ENCODE assay signal across 8 cellular contexts in the genomic region with DNA sequence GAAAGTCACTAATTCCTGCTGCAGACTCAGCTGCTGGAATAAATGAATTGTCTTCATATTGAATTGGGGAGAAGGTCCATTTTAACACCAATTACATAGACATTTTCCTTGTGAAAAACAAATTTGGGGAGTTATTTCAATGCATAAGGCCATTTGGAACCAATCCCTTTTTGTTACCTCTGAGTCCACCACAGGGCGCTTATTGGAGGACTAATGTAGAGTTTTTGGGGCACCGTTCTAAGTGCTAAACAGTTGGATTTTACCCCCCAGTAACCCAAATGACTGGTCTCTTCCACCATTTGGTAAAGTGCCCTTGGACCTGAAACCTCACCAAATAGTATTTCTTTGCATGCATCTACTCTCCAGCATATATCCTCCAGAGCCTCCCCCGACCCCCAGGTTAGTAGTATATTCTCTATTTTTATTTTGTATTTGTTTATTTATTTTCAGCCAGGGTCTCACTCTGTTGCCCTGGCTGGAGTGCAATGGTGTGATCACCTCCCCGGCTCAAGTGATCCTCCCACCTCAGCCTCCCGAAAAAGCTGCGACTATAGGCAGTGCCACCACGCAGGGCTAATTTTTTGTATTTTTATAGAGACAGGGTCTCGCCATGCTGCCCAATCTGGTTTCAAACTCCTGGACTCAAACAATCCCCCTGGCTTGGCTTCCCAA. TPM values are rescaled to one million over a fixed set of nuclear protein-coding genes. Genes with fewer than 3 reads are reported as not detected.
A peak's percentile ranks its signal among the peaks of the same experiment; 100 is the strongest.
DNase-seq lines count a peak whose midpoint lies in the region; ATAC-seq and TF ChIP-seq lines count a peak whose summit lies in the region.
"Had no signal": no experiment of that assay in that cellular context is flagged by ENCODE, and none has a peak within 500 bp of the region (broad histone marks: within the 10 kb centered on the region; RNA-seq: fewer than 3 reads in every experiment).

No MANE protein-coding gene starts in this region.

- H2AFZ ChIP-seq in HCT116 (ENCODE audit: low read depth, low read length, poor library complexity, severe bottlenecking) (no peak overlapping the region), SU-DHL-6 (ENCODE audit: low read depth, low read length, severe bottlenecking) (no peak overlapping the region)

- TF ChIP-seq CTCF in HCT116 (IDR thresholded peaks at IDR 0.05 in 2 of 3, conservative IDR thresholded peaks at IDR 0.05 in 1 of 3; ENCODE audit: borderline replicate concordance in 1 of 3, insufficient read depth in 1 of 3, low read depth in 2 of 3, low read length in 2 of 3) (no peak), SU-DHL-6 (IDR thresholded peaks at IDR 0.05; ENCODE audit: insufficient read depth, low read length, poor library complexity, severe bottlenecking) (no peak), esophagus squamous epithelium (IDR thresholded peaks at IDR 0.05) (no peak)

- H3K27ac ChIP-seq in HCT116 (ENCODE audit: low read depth, low read length) (no peak overlapping the region), SU-DHL-6 (ENCODE audit: low read depth, low read length) (no peak overlapping the region), esophagus squamous epithelium (peak overlapping the region in 3 of 4 donors; percentile 88 to 95 (median 93))

- H4K20me1 ChIP-seq in HCT116 (ENCODE audit: insufficient read depth) (no peaks in the 10 kb centered on the region), SU-DHL-6 (ENCODE audit: low read depth, low read length) (no peaks in the 10 kb centered on the region)

- H3K4me3 ChIP-seq in HCT116 (replicated peaks in 1 of 2; ENCODE audit: low read depth in 1 of 2, low read length in 2 of 2) (peak overlapping the region; percentile 60 to 94; a peak in 3 of 4 replicates), SU-DHL-6 (ENCODE audit: insufficient read depth, low read length, poor library complexity, severe bottlenecking) (peak overlapping the region; percentile 87), esophagus squamous epithelium (no peak overlapping the region)

- 93 to 94% methylated on average over 8 of the region's 8 CpGs for WGBS in esophagus squamous epithelium, 2 donors

- peaks cover 12% of the 10 kb centered on the region for H3K36me3 Mint-ChIP-seq in stimulated activated effector memory CD8-positive, alpha-beta T cell treated with anti-CD3 and anti-CD28 coated beads, Interleukin-12 subunit alpha, Interleukin-12 subunit beta, amount 100 ng/mL, for 72 hours

- peak overlapping the region; percentile 99 for H3K4me3 Mint-ChIP-seq in stimulated activated effector memory CD8-positive, alpha-beta T cell treated with anti-CD3 and anti-CD28 coated beads, Interleukin-12 subunit alpha, Interleukin-12 subunit beta, amount 100 ng/mL, for 72 hours

- CTCF ChIA-PET in HCT116 (lab: Charles Lee) = no interaction called here

- no peaks in the 10 kb centered on the region for H3K9me2 ChIP-seq in HCT116 (ENCODE audit: insufficient read depth)
- no peaks in the 10 kb centered on the region for H3K9me2 ChIP-seq in SU-DHL-6 (replicated peaks; ENCODE audit: insufficient read depth, low read length)

- DNase-seq in HCT116 (ENCODE audit: low read depth, low spot score) = no peak
- no peak for DNase-seq in esophagus squamous epithelium (lab: John Stamatoyannopoulos, UW)
- DNase-seq in stimulated activated effector memory CD8-positive, alpha-beta T cell treated with anti-CD3 and anti-CD28 coated beads, Interleukin-12 subunit alpha, Interleukin-12 subunit beta, amount 100 ng/mL, for 72 hours (ENCODE audit: low spot score in 2 of 2) = no peak
- no peak for DNase-seq in NCI-H2029 (lab: John Stamatoyannopoulos, UW)
- no peak for DNase-seq in NCI-H226
- DNase-seq in globus pallidus (ENCODE audit: low spot score) = no peak
- DNase-seq: T1000 had no signal

- no peak for TF ChIP-seq POLR2A in HCT116 (IDR thresholded peaks at IDR 0.05; ENCODE audit: borderline replicate concordance, extremely low read depth, insufficient read depth, insufficient read length)
- no peak for TF ChIP-seq POLR2A in esophagus squamous epithelium (IDR thresholded peaks at IDR 0.05)

- peaks cover 8% of the 10 kb centered on the region; the same call in 1 of the 2 replicates for H3F3A ChIP-seq in SU-DHL-6 (ENCODE audit: insufficient read depth)

- H3K27me3 ChIP-seq in HCT116 (ENCODE audit: insufficient read depth, low read length) (no peaks in the 10 kb centered on the region), SU-DHL-6 (ENCODE audit: low read length) (no peaks in the 10 kb centered on the region), esophagus squamous epithelium (no peaks in the 10 kb centered on the region)

- no peaks in the 10 kb centered on the region for H3K9me3 Mint-ChIP-seq in stimulated activated effector memory CD8-positive, alpha-beta T cell treated with anti-CD3 and anti-CD28 coated beads, Interleukin-12 subunit alpha, Interleukin-12 subunit beta, amount 100 ng/mL, for 72 hours

- BruUV-seq in HCT116 (replicated peaks; lab: Mats Ljungman, UMichigan) = no TSS peak

- H3K36me3 ChIP-seq in HCT116 (ENCODE audit: control insufficient read depth in 1 of 2, insufficient read depth in 2 of 2, low read length in 2 of 2) (no peaks in the 10 kb centered on the region), SU-DHL-6 (ENCODE audit: low read length) (no peaks in the 10 kb centered on the region), esophagus squamous epithelium (peaks cover 0 to 21% (median 0%) of the 10 kb centered on the region in 3 donors)

- H3K9me3 ChIP-seq in HCT116 (ENCODE audit: control insufficient read depth in 1 of 2, insufficient read depth in 1 of 2, low read depth in 1 of 2, low read length in 2 of 2) = no peaks in the 10 kb centered on the region
- H3K9me3 ChIP-seq in SU-DHL-6 (ENCODE audit: insufficient read depth, low read length) = no peaks in the 10 kb centered on the region
- no peaks in the 10 kb centered on the region for H3K9me3 ChIP-seq in esophagus squamous epithelium

- H3K79me2 ChIP-seq in HCT116 (ENCODE audit: insufficient read depth, low read length) (peaks cover 16% of the 10 kb centered on the region), SU-DHL-6 (ENCODE audit: insufficient read depth, low read length) (peaks cover 12% of the 10 kb centered on the region; the same call in 1 of the 2 replicates)

- H3K4me1 Mint-ChIP-seq in stimulated activated effector memory CD8-positive, alpha-beta T cell treated with anti-CD3 and anti-CD28 coated beads, Interleukin-12 subunit alpha, Interleukin-12 subunit beta, amount 100 ng/mL, for 72 hours = peaks cover 44% of the 10 kb centered on the region

- H3K9ac ChIP-seq in HCT116 (ENCODE audit: low read length) = peak overlapping the region; percentile 95
- peak overlapping the region; percentile 83 for H3K9ac ChIP-seq in SU-DHL-6 (ENCODE audit: low read length)

- no peak for TF ChIP-seq RAD21 in HCT116 (IDR thresholded peaks at IDR 0.05; ENCODE audit: low read depth)

- RAD21 ChIA-PET in HCT116 (lab: Charles Lee; ENCODE audit: low non-redundant PET in 1 of 2, low total read pairs in 2 of 2, uncharacterized antibody in 2 of 2, unreplicated experiment in 2 of 2) = no interaction called here

- H3K27ac Mint-ChIP-seq in stimulated activated effector memory CD8-positive, alpha-beta T cell treated with anti-CD3 and anti-CD28 coated beads, Interleukin-12 subunit alpha, Interleukin-12 subunit beta, amount 100 ng/mL, for 72 hours = peak overlapping the region; percentile 95

- POLR2A ChIA-PET in HCT116 (lab: Charles Lee) = no interaction called here

- H3K4me1 ChIP-seq in HCT116 (ENCODE audit: control insufficient read depth in 1 of 2, insufficient read depth in 2 of 2, low read length in 2 of 2) (peaks cover 11 to 34% of the 10 kb centered on the region in 2 experiments; a peak in 3 of 4 replicates), esophagus squamous epithelium (peaks cover 32 to 77% (median 32%) of the 10 kb centered on the region in 3 donors)

- H3K4me2 ChIP-seq in HCT116 (ENCODE audit: low read length) (peak overlapping the region; percentile 94), SU-DHL-6 (ENCODE audit: low read depth, low read length, poor library complexity, severe bottlenecking) (peak overlapping the region; percentile 75)

- ATAC-seq in HCT116 = no peak
- ATAC-seq in stimulated activated effector memory CD8-positive, alpha-beta T cell treated with anti-CD3 and anti-CD28 coated beads, Interleukin-12 subunit alpha, Interleukin-12 subunit beta, amount 100 ng/mL, for 72 hours = no peak

- intact Hi-C loops in HCT116 (cut with micrococcal nuclease) = loop anchor here (5.0 kb wide), 1 partner anchor 448 kb away; no protein-coding TSS in a partner anchor
- intact Hi-C loops in esophagus squamous epithelium (cut with DNase I) = no loop called here

TF ChIP-seq in HCT116, 20 proteins besides CTCF, POLR2A, EP300 and RAD21 (continues in another document):
- TF ChIP-seq POLR2AphosphoS5 (IDR thresholded peaks at IDR 0.05; ENCODE audit: low read depth, low read length) (no peak), CEBPB (IDR thresholded peaks at IDR 0.05; ENCODE audit: low read depth) (no peak)

RNA-seq across cellular contexts. Expression of a gene that starts 1.6 kb away (rescaled TPM):
- 20.2 TPM for total RNA-seq in HCT116 (2021; ENCODE audit: unreplicated experiment)
- 12.5 and 16.3 TPM in 2 replicates for polyA plus RNA-seq in HCT116 (2012)
- total RNA-seq in esophagus squamous epithelium = 10 to 100 TPM in 3 of 4 donors, 1 to 10 TPM in 1; 8.9 to 21.0 (median 15.9) TPM

RNA-seq across cellular contexts. Expression of a gene that starts 3.1 kb away (rescaled TPM):
- total RNA-seq in HCT116 (2021; ENCODE audit: unreplicated experiment) (1.2 TPM), esophagus squamous epithelium (10 to 100 TPM; 25.4 to 52.5 (median 37.1) TPM)
- polyA plus RNA-seq in HCT116 (2012) = 1.5 and 2.0 TPM in 2 replicates

RNA-seq across cellular contexts. Expression of a gene that starts 26.6 kb away (rescaled TPM):
- total RNA-seq in HCT116 (2021; ENCODE audit: unreplicated experiment) (0.86 TPM), esophagus squamous epithelium (100 to 1,000 TPM in 1 of 4 donors, 10 to 100 TPM in 3; 52.7 to 168 (median 96.1) TPM)
- 0.82 and 0.85 TPM in 2 replicates for polyA plus RNA-seq in HCT116 (2012)

RNA-seq across cellular contexts. Expression of a gene that starts 27.7 kb away (rescaled TPM):
- total RNA-seq in HCT116 (2021; ENCODE audit: unreplicated experiment) = 2.7 TPM
- polyA plus RNA-seq in HCT116 (2012) = 3.1 and 3.5 TPM in 2 replicates
- total RNA-seq in esophagus squamous epithelium = 1 to 10 TPM; 1.2 to 7.8 (median 4.4) TPM

RNA-seq across cellular contexts. Expression of a gene that starts 35.2 kb away (rescaled TPM):
- total RNA-seq in HCT116 (2021; ENCODE audit: unreplicated experiment) (218 TPM), esophagus squamous epithelium (10 to 100 TPM; 18.2 to 72.7 (median 45.4) TPM)
- 162 and 205 TPM in 2 replicates for polyA plus RNA-seq in HCT116 (2012)

Comparison
In these comparisons a context has a peak if more than half of its experiments do, and no peak if none do; other contexts are left out.
1. H3K27ac ChIP-seq: peak in esophagus squamous epithelium (3 of 4); none in HCT116 (single experiment) and SU-DHL-6 (single experiment).
2. H3K4me3 ChIP-seq: peak in HCT116 (2 of 2) and SU-DHL-6 (single experiment); none in esophagus squamous epithelium (0 of 4).
3. RNA of a gene that starts 3.1 kb away (total RNA-seq): 25.4 to 52.5 TPM in esophagus squamous epithelium; 1.2 TPM in HCT116 (single experiment); every median in the first group is over 10 times any median in the second.
4. RNA of a gene that starts 26.6 kb away (total RNA-seq): 52.7 to 168 TPM in esophagus squamous epithelium; 0.86 TPM in HCT116 (single experiment); every median in the first group is over 10 times any median in the second.